ENCODE assay signal across 8 cellular contexts in genomic region chr11:35418282-35418846, GRCh38. TPM values are rescaled to one million over a fixed set of nuclear protein-coding genes. Genes with fewer than 3 reads are reported as not detected.
A peak's percentile ranks its signal among the peaks of the same experiment; 100 is the strongest.
DNase-seq lines count a peak whose midpoint lies in the region; ATAC-seq lines count a peak whose summit lies in the region.

No MANE protein-coding gene starts in this region.

- ATAC-seq in right cardiac atrium (peak in 1 of 2 donors; percentile 27), HG03378 (IDR thresholded peaks at IDR 0.05; ENCODE audit: unreplicated experiment) (no peak)

- peak overlapping the region; percentile 59 for H3K4me3 ChIP-seq in right cardiac atrium (ENCODE audit: low read length)

- intact Hi-C loops in right cardiac atrium (cut with DNase I): no loop called here

- H3K27ac ChIP-seq in right cardiac atrium (ENCODE audit: low read length): no peak overlapping the region

- no peaks in the 10 kb centered on the region for H3K9me3 ChIP-seq in right cardiac atrium (ENCODE audit: control insufficient read depth, low read length)

- peak; percentile 5 for DNase-seq in NCI-H2196 (lab: John Stamatoyannopoulos, UW; ENCODE audit: unreplicated experiment)
- no peak for DNase-seq in NCI-H2196 treated with DMSO at 0.1 percent for 48 hours (lab: John Stamatoyannopoulos, UW; ENCODE audit: unreplicated experiment)
- peak; percentile 57 for DNase-seq in SK-N-DZ (ENCODE audit: low spot score)
- DNase-seq in right cardiac atrium: peak in 1 of 3 donors; percentile 48
- peak; percentile 27 for DNase-seq in stimulated activated CD8-positive, alpha-beta memory T cell treated with anti-CD3 and anti-CD28 coated beads, Interleukin-4, amount 100 ng/mL, for 48 hours
- DNase-seq in SHP77 (lab: John Stamatoyannopoulos, UW): no peak
- no peak for DNase-seq in NOMO-1 treated with dmso at 0.1 percent for 144 hours (lab: John Stamatoyannopoulos, UW; ENCODE audit: unreplicated experiment)

- no peaks in the 10 kb centered on the region for H3K27me3 ChIP-seq in right cardiac atrium (ENCODE audit: control insufficient read depth, insufficient read depth)

- 18% methylated on average over 29 of the region's 29 CpGs for WGBS in right cardiac atrium

- H3K4me1 ChIP-seq in right cardiac atrium (ENCODE audit: control insufficient read depth, insufficient read depth, low read length): no peaks in the 10 kb centered on the region

RNA-seq across cellular contexts. Expression of gene SLC1A2, which starts 1.0 kb away (rescaled TPM):
- polyA plus RNA-seq in SK-N-DZ (2014; cell fraction: cytosol; rRNA removed): 20.8 and 23.9 TPM in 2 replicates
- polyA plus RNA-seq in SK-N-DZ (2014; cell fraction: nucleus; rRNA removed): 24.1 and 26.7 TPM in 2 replicates
- 1 to 10 TPM; 1.3 to 2.3 (median 1.5) TPM for total RNA-seq in right cardiac atrium
- 0.54 TPM for polyA plus RNA-seq in right cardiac atrium

Comparison
In these comparisons a context has a peak if more than half of its experiments do, and no peak if none do; other contexts are left out.
1. DNase-seq: peak in NCI-H2196 (single experiment), SK-N-DZ (single experiment) and stimulated activated CD8-positive, alpha-beta memory T cell treated with anti-CD3 and anti-CD28 coated beads, Interleukin-4, amount 100 ng/mL, for 48 hours (single experiment); none in NCI-H2196 treated with DMSO at 0.1 percent for 48 hours (single experiment), SHP77 (0 of 2) and NOMO-1 treated with dmso at 0.1 percent for 144 hours (single experiment).